23 cellular contexts compared by ENCODE assay signal in genomic region chr11:34167961-34168360, GRCh38.
"Had no signal": no experiment of that assay in that cellular context is flagged by ENCODE, and none has a peak within 500 bp of the region (broad histone marks: within the 10 kb centered on the region; RNA-seq: fewer than 3 reads in every experiment).

No MANE protein-coding gene starts in this region.

- H3K27ac ChIP-seq: coronary artery, heart left ventricle, left lung, lower lobe of right lung, neutrophil, right atrium auricular region, suprapubic skin, thyroid gland, upper lobe of right lung had no signal

- H3K4me1 ChIP-seq: left lung, lower lobe of right lung, right atrium auricular region, thyroid gland, upper lobe of right lung had no signal

- DNase-seq: caudate nucleus; effector CD4-positive, alpha-beta T cell; endodermal cell; hypothalamus; left lung; lower lobe of right lung; midbrain; naive B cell; small intestine; stimulated activated CD4-positive, alpha-beta T cell treated with anti-CD3 and anti-CD28 coated beads, Interleukin-12 subunit alpha, Interleukin-12 subunit beta, amount 100 ng/mL, for 4 hours; stimulated activated naive CD8-positive, alpha-beta T cell treated with anti-CD3 and anti-CD28 coated beads, Interleukin-15, Interleukin-2, amounts not matched to agents 100 U/mL and 50 U/mL, for 24 hours; thyroid gland; upper lobe of right lung had no signal

- H3K9me3 ChIP-seq: heart left ventricle, left lung, lower lobe of right lung, neutrophil, right atrium auricular region, suprapubic skin, thyroid gland, upper lobe of right lung had no signal

- H3K36me3 Mint-ChIP-seq: naive B cell; stimulated activated effector memory CD8-positive, alpha-beta T cell treated with anti-CD3 and anti-CD28 coated beads, Interleukin-12 subunit alpha, Interleukin-12 subunit beta, amount 100 ng/mL, for 72 hours had no signal

- ATAC-seq: heart left ventricle; left lung; lower lobe of right lung; stimulated activated effector memory CD8-positive, alpha-beta T cell treated with anti-CD3 and anti-CD28 coated beads, Interleukin-12 subunit alpha, Interleukin-12 subunit beta, amount 100 ng/mL, for 72 hours; stimulated activated naive CD8-positive, alpha-beta T cell treated with anti-CD3 and anti-CD28 coated beads, Interleukin-15, Interleukin-2, amounts not matched to agents 100 U/mL and 50 U/mL, for 24 hours; upper lobe of right lung had no signal

- H3K27me3 ChIP-seq: heart left ventricle, neutrophil, right atrium auricular region, thyroid gland, upper lobe of right lung had no signal

- H3K36me3 ChIP-seq: left lung, lower lobe of right lung, suprapubic skin, thyroid gland, upper lobe of right lung had no signal

- FAIRE-seq: frontal cortex, islet of Langerhans, small intestine had no signal

- H3K4me3 ChIP-seq: coronary artery, heart left ventricle, left lung, lower lobe of right lung, right atrium auricular region, suprapubic skin, thyroid gland, upper lobe of right lung had no signal

- H3K9me3 Mint-ChIP-seq: endodermal cell; memory B cell; naive B cell; nephron; stimulated activated effector memory CD8-positive, alpha-beta T cell treated with anti-CD3 and anti-CD28 coated beads, Interleukin-12 subunit alpha, Interleukin-12 subunit beta, amount 100 ng/mL, for 72 hours had no signal

- H3K27ac Mint-ChIP-seq: endodermal cell; memory B cell; stimulated activated effector memory CD8-positive, alpha-beta T cell treated with anti-CD3 and anti-CD28 coated beads, Interleukin-12 subunit alpha, Interleukin-12 subunit beta, amount 100 ng/mL, for 72 hours had no signal

- H3K4me1 Mint-ChIP-seq: endodermal cell; memory B cell; naive B cell; stimulated activated effector memory CD8-positive, alpha-beta T cell treated with anti-CD3 and anti-CD28 coated beads, Interleukin-12 subunit alpha, Interleukin-12 subunit beta, amount 100 ng/mL, for 72 hours had no signal

- H3K4me3 Mint-ChIP-seq: endodermal cell; memory B cell; naive B cell; nephron; stimulated activated effector memory CD8-positive, alpha-beta T cell treated with anti-CD3 and anti-CD28 coated beads, Interleukin-12 subunit alpha, Interleukin-12 subunit beta, amount 100 ng/mL, for 72 hours had no signal
